Comparison of ENCODE assay signal across 19 cellular contexts in genomic region chr14:55730602-55731001, GRCh38.
DNase-seq lines count a peak whose midpoint lies in the region; TF ChIP-seq lines count a peak whose summit lies in the region.
"Had no signal": no experiment of that assay in that cellular context is flagged by ENCODE, and none has a peak within 500 bp of the region (broad histone marks: within the 10 kb centered on the region; RNA-seq: fewer than 3 reads in every experiment).

No MANE protein-coding gene starts in this region.

- DNase-seq in NCI-H2196 (lab: John Stamatoyannopoulos, UW; ENCODE audit: unreplicated experiment) (peak; percentile 27), NCI-H2196 treated with DMSO at 0.1 percent for 48 hours (lab: John Stamatoyannopoulos, UW; ENCODE audit: unreplicated experiment) (no peak), pons (ENCODE audit: low spot score) (peak; percentile 6), CD14-positive monocyte (ENCODE audit: low spot score) (no peak), NCI-H446 treated with DMSO at 0.1 percent for 48 hours (lab: John Stamatoyannopoulos, UW) (no peak)
- no peak for DNase-seq in effector CD8-positive, alpha-beta T cell (lab: John Stamatoyannopoulos, UW)
- DNase-seq: ACHN; activated CD8-positive, alpha-beta T cell treated with anti-CD3 and anti-CD28 coated beads, Interleukin-2, amount 10 ng/mL, durations not matched to agents 7 days and 5 days; activated naive CD4-positive, alpha-beta T cell treated with anti-CD3 and anti-CD28 coated beads, Interleukin-2, amount 50 U/mL, for 16 hours; activated T-cell treated with anti-CD3 and anti-CD28 coated beads, Interleukin-2, amount 50 U/mL, for 24 hours; DND-41; effector memory CD4-positive, alpha-beta T cell; glutamatergic neuron; NCI-H1436 treated with DMSO at 0.1 percent for 48 hours; retina; spleen had no signal

- peaks cover 4% of the 10 kb centered on the region for H3K4me1 Mint-ChIP-seq in CD14-positive monocyte

- H3K36me3 Mint-ChIP-seq in CD14-positive monocyte: no peaks in the 10 kb centered on the region
- H3K36me3 Mint-ChIP-seq: neural progenitor cell had no signal

- H3K27me3 Mint-ChIP-seq in CD14-positive monocyte (ENCODE audit: low read depth in 3 of 3): peaks cover 0 to 2% (median 0%) of the 10 kb centered on the region in 3 donors
- H3K27me3 Mint-ChIP-seq: activated T-cell treated with anti-CD3 and anti-CD28 coated beads, Interleukin-2, amount 50 U/mL, for 24 hours had no signal

- H3K9me3 Mint-ChIP-seq in CD14-positive monocyte: peaks cover 0 to 7% (median 0%) of the 10 kb centered on the region in 7 donors
- H3K9me3 Mint-ChIP-seq: neural progenitor cell had no signal

- H3K36me3 ChIP-seq in KOPT-K1 (ENCODE audit: insufficient read depth, low read length): no peaks in the 10 kb centered on the region
- H3K36me3 ChIP-seq: neural progenitor cell, spleen had no signal

- H3K27ac ChIP-seq in KOPT-K1 (ENCODE audit: low read depth, low read length, poor library complexity, severe bottlenecking): peak overlapping the region; percentile 7
- H3K27ac ChIP-seq in VCaP: peak overlapping the region; percentile 77
- H3K27ac ChIP-seq: neural progenitor cell, spleen had no signal

- TF ChIP-seq CTCF in VCaP (conservative IDR thresholded peaks at IDR 0.05): no peak
- no peak for TF ChIP-seq CTCF in CD14-positive monocyte (IDR thresholded peaks at IDR 0.05)

- H3K9me3 ChIP-seq in KOPT-K1 (ENCODE audit: insufficient read depth, low read length, poor library complexity, severe bottlenecking): no peaks in the 10 kb centered on the region

- intact Hi-C loops in CD14-positive monocyte (cut with micrococcal nuclease): loop anchor here in 1 of 2 donors (10.0 kb wide), 1 partner anchor 744 kb away; no protein-coding TSS in a partner anchor

- H3K4me3 Mint-ChIP-seq in CD14-positive monocyte: no peak overlapping the region
- H3K4me3 Mint-ChIP-seq: activated CD8-positive, alpha-beta T cell treated with anti-CD3 and anti-CD28 coated beads, Interleukin-2, amount 10 ng/mL, durations not matched to agents 7 days and 5 days; activated T-cell treated with anti-CD3 and anti-CD28 coated beads, Interleukin-2, amount 50 U/mL, for 24 hours; neural progenitor cell had no signal

- H3K27ac Mint-ChIP-seq in CD14-positive monocyte: peak overlapping the region in 1 of 7 donors; percentile 7
- H3K27ac Mint-ChIP-seq: activated CD8-positive, alpha-beta T cell treated with anti-CD3 and anti-CD28 coated beads, Interleukin-2, amount 10 ng/mL, durations not matched to agents 7 days and 5 days; activated T-cell treated with anti-CD3 and anti-CD28 coated beads, Interleukin-2, amount 50 U/mL, for 24 hours; neural progenitor cell had no signal

Comparison
In these comparisons a context has a peak if more than half of its experiments do, and no peak if none do; other contexts are left out.
1. DNase-seq: peak in NCI-H2196 (single experiment) and pons (single experiment); none in NCI-H2196 treated with DMSO at 0.1 percent for 48 hours (single experiment), CD14-positive monocyte (single experiment), NCI-H446 treated with DMSO at 0.1 percent for 48 hours (single experiment) and effector CD8-positive, alpha-beta T cell (single experiment).